Comparison of ENCODE assay signal across 8 cellular contexts in genomic region chr9:99823392-99824377, GRCh38. TPM values are rescaled to one million over a fixed set of nuclear protein-coding genes. Genes with fewer than 3 reads are reported as not detected.
DNase-seq lines count a peak whose midpoint lies in the region; ATAC-seq and TF ChIP-seq lines count a peak whose summit lies in the region.

No MANE protein-coding gene starts in this region.

- H3K4me3 ChIP-seq in GM06990 (replicated peaks; ENCODE audit: low read depth, low read length) (peak overlapping the region; percentile 86), NT2/D1 (ENCODE audit: insufficient read length, low read depth) (peak overlapping the region; percentile 82), osteoblast (ENCODE audit: insufficient read depth, low read length) (peak overlapping the region; percentile 90), suprapubic skin (peak overlapping the region; percentile 87)

- no peaks in the 10 kb centered on the region for H3K27me3 Mint-ChIP-seq in activated T-helper 17 cell treated with anti-CD3 and anti-CD28 coated beads, Interleukin-2, amount 50 U/mL, for 72 hours

- peak overlapping the region; percentile 92 for H3K27ac Mint-ChIP-seq in activated T-helper 17 cell treated with anti-CD3 and anti-CD28 coated beads, Interleukin-2, amount 50 U/mL, for 72 hours

- peak overlapping the region; percentile 100 for H3K4me2 ChIP-seq in osteoblast (ENCODE audit: insufficient read depth, low read length)

- peak overlapping the region; percentile 99 for H3K4me3 Mint-ChIP-seq in activated T-helper 17 cell treated with anti-CD3 and anti-CD28 coated beads, Interleukin-2, amount 50 U/mL, for 72 hours

- H3K36me3 ChIP-seq in GM06990 (ENCODE audit: control insufficient read depth, insufficient read depth, low read length) (no peaks in the 10 kb centered on the region), NT2/D1 (ENCODE audit: insufficient read depth, insufficient read length, low read length) (no peaks in the 10 kb centered on the region), osteoblast (ENCODE audit: insufficient read depth, low read length) (no peaks in the 10 kb centered on the region), suprapubic skin (no peaks in the 10 kb centered on the region)

- ATAC-seq in activated T-helper 17 cell treated with anti-CD3 and anti-CD28 coated beads, Interleukin-2, amount 50 U/mL, for 72 hours (replicated peaks): peak; percentile 2
- ATAC-seq in GM21423 (IDR thresholded peaks at IDR 0.05; ENCODE audit: unreplicated experiment): no peak

- H3K4me1 ChIP-seq in NT2/D1 (ENCODE audit: insufficient read depth, insufficient read length) (peaks cover 3% of the 10 kb centered on the region), osteoblast (ENCODE audit: insufficient read depth, low read length) (peaks cover 19% of the 10 kb centered on the region), suprapubic skin (peaks cover 52% of the 10 kb centered on the region)

- no peaks in the 10 kb centered on the region for H3K9me3 Mint-ChIP-seq in activated T-helper 17 cell treated with anti-CD3 and anti-CD28 coated beads, Interleukin-2, amount 50 U/mL, for 72 hours

- H3K27me3 ChIP-seq in GM06990 (replicated peaks; ENCODE audit: control insufficient read depth, insufficient read depth, low read length) (no peaks in the 10 kb centered on the region), NT2/D1 (ENCODE audit: insufficient read depth, insufficient read length) (peaks cover 85% of the 10 kb centered on the region), osteoblast (ENCODE audit: insufficient read depth, low read length) (peaks cover 20% of the 10 kb centered on the region), suprapubic skin (peaks cover 46% of the 10 kb centered on the region)

- TF ChIP-seq EP300 in suprapubic skin (IDR thresholded peaks at IDR 0.05): no peak

- H4K20me1 ChIP-seq in osteoblast (ENCODE audit: insufficient read depth, low read length): no peaks in the 10 kb centered on the region

- peak overlapping the region; percentile 99 for H3K27ac ChIP-seq in osteoblast (ENCODE audit: low read depth, low read length)
- H3K27ac ChIP-seq in suprapubic skin: no peak overlapping the region

- peaks cover 75% of the 10 kb centered on the region for H3K36me3 Mint-ChIP-seq in activated T-helper 17 cell treated with anti-CD3 and anti-CD28 coated beads, Interleukin-2, amount 50 U/mL, for 72 hours (ENCODE audit: low read depth)

- H2AFZ ChIP-seq in osteoblast (ENCODE audit: low read length): peak overlapping the region; percentile 96

- DNase-seq in GM06990 (ENCODE audit: extremely low read depth, insufficient read length): peak; percentile 62
- DNase-seq in NT2/D1 (ENCODE audit: low read depth, low spot score): no peak
- peak; percentile 31 for DNase-seq in foreskin melanocyte
- peak; percentile 97 for DNase-seq in osteoblast (ENCODE audit: insufficient read length, low spot score, missing footprints)
- peak; percentile 71 to 86 for DNase-seq in suprapubic skin (ENCODE audit: low spot score in 2 of 2)
- no peak for DNase-seq in SW 1271 (lab: John Stamatoyannopoulos, UW)

- under 1% methylated on average over 61 of the region's 61 CpGs for WGBS in suprapubic skin

- peak overlapping the region; percentile 73 for H3K9ac ChIP-seq in NT2/D1 (ENCODE audit: insufficient read length, low read depth)

- peaks cover 16% of the 10 kb centered on the region for H3K4me1 Mint-ChIP-seq in activated T-helper 17 cell treated with anti-CD3 and anti-CD28 coated beads, Interleukin-2, amount 50 U/mL, for 72 hours

- H3K9me3 ChIP-seq in NT2/D1 (ENCODE audit: insufficient read depth, low read length) (no peaks in the 10 kb centered on the region), osteoblast (ENCODE audit: low read depth, low read length) (no peaks in the 10 kb centered on the region), suprapubic skin (no peaks in the 10 kb centered on the region)

- H3K79me2 ChIP-seq in osteoblast (ENCODE audit: insufficient read depth, low read length): peaks cover under 1% of the 10 kb centered on the region

- TF ChIP-seq POLR2A in suprapubic skin (IDR thresholded peaks at IDR 0.05): no peak

- TF ChIP-seq CTCF in GM06990 (IDR thresholded peaks at IDR 0.05; ENCODE audit: insufficient read depth, low read length, poor library complexity, severe bottlenecking): no peak
- TF ChIP-seq CTCF in osteoblast (IDR thresholded peaks at IDR 0.05; ENCODE audit: extremely low read depth, low read depth, low read length): no peak
- TF ChIP-seq CTCF in suprapubic skin (IDR thresholded peaks at IDR 0.05): no peak

RNA-seq across cellular contexts. Expression of gene NR4A3, which starts 2.0 kb away (rescaled TPM):
- total RNA-seq in activated T-helper 17 cell treated with anti-CD3 and anti-CD28 coated beads, Interleukin-2, amount 50 U/mL, for 72 hours: 10 to 100 TPM in 1 of 2 donors, 1 to 10 TPM in 1; 4.8 to 42.0 TPM
- total RNA-seq in osteoblast (0.29 and 0.36 TPM in 2 replicates), suprapubic skin (1 to 10 TPM in 3 of 4 donors, under 1 TPM in 1; 0.64 to 5.9 (median 2.9) TPM)

Comparison
In these comparisons a context has a peak if more than half of its experiments do, and no peak if none do; other contexts are left out.
1. DNase-seq: peak in GM06990 (single experiment), foreskin melanocyte (single experiment), osteoblast (single experiment) and suprapubic skin (2 of 2); none in NT2/D1 (single experiment) and SW 1271 (0 of 2).
2. Peak in every context shown above with its lines, with median percentiles within 50 percentile points of each other: H3K4me3 ChIP-seq.